ENCODE assay signal across 1 cellular context in genomic region chr3:45537596-45537959, GRCh38.
TF ChIP-seq lines count a peak whose summit lies in the region.

No MANE protein-coding gene starts in this region.

TF ChIP-seq in HEK293, 187 proteins besides CTCF, POLR2A, EP300 and RAD21 (continued from another document):
- TF ChIP-seq ZNF692 (tag by site-specific recombination; IDR thresholded peaks at IDR 0.05) = no peak
- no peak for TF ChIP-seq ZFHX2 (tag by site-specific recombination; conservative IDR thresholded peaks at IDR 0.05)
- TF ChIP-seq ZIC2 (tag by site-specific recombination; IDR thresholded peaks at IDR 0.05) = peak; percentile 78
- TF ChIP-seq ZNF391 (tag by site-specific recombination; IDR thresholded peaks at IDR 0.05; ENCODE audit: borderline replicate concordance, low read depth) = no peak
